Comparison of ENCODE assay signal across 29 cellular contexts in genomic region chrX:130563476-130563875, GRCh38.
DNase-seq lines count a peak whose midpoint lies in the region; ATAC-seq and TF ChIP-seq lines count a peak whose summit lies in the region.
"Had no signal": no experiment of that assay in that cellular context is flagged by ENCODE, and none has a peak within 500 bp of the region (broad histone marks: within the 10 kb centered on the region; RNA-seq: fewer than 3 reads in every experiment).

No MANE protein-coding gene starts in this region.

- TF ChIP-seq POLR2A in esophagus squamous epithelium (IDR thresholded peaks at IDR 0.05): no peak

- no peaks in the 10 kb centered on the region for H3K9me3 ChIP-seq in esophagus squamous epithelium
- H3K9me3 ChIP-seq: ascending aorta, gastroesophageal sphincter, spleen, suprapubic skin had no signal

- no peaks in the 10 kb centered on the region for H3K36me3 Mint-ChIP-seq in effector memory CD8-positive, alpha-beta T cell (ENCODE audit: insufficient read depth)
- H3K36me3 Mint-ChIP-seq: activated naive CD8-positive, alpha-beta T cell treated with anti-CD3 and anti-CD28 coated beads for 36 hours; stimulated activated memory B cell treated with anti-CD40 and anti-IgM and Interleukin-4, amounts not matched to agents 10 μg/mL and 1 μg/mL and 100 μg/mL, for 72 hours had no signal

- H3K9me3 Mint-ChIP-seq in effector memory CD8-positive, alpha-beta T cell: no peaks in the 10 kb centered on the region
- H3K9me3 Mint-ChIP-seq: activated naive CD8-positive, alpha-beta T cell treated with anti-CD3 and anti-CD28 coated beads for 36 hours; nephron progenitor cell; T-helper 2 cell treated with Interferon-gamma antibody and Interleukin-4, amounts not matched to agents 5 μg/mL and 100 μg/mL, for 36 hours had no signal

- H3K4me3 Mint-ChIP-seq in effector memory CD8-positive, alpha-beta T cell: no peak overlapping the region
- H3K4me3 Mint-ChIP-seq: activated naive CD8-positive, alpha-beta T cell treated with anti-CD3 and anti-CD28 coated beads for 36 hours; nephron progenitor cell; stimulated activated memory B cell treated with anti-CD40 and anti-IgM and Interleukin-4, amounts not matched to agents 10 μg/mL and 1 μg/mL and 100 μg/mL, for 72 hours; T-helper 2 cell treated with Interferon-gamma antibody and Interleukin-4, amounts not matched to agents 5 μg/mL and 100 μg/mL, for 36 hours had no signal

- no peaks in the 10 kb centered on the region for H3K27me3 ChIP-seq in esophagus squamous epithelium
- H3K27me3 ChIP-seq: ascending aorta, gastroesophageal sphincter, spleen, suprapubic skin had no signal

- no peak for TF ChIP-seq CTCF in esophagus squamous epithelium (IDR thresholded peaks at IDR 0.05)

- intact Hi-C loops in esophagus squamous epithelium (cut with DNase I): no loop called here

- WGBS in esophagus squamous epithelium, 2 donors: 79 to 82% methylated on average over 2 of the region's 2 CpGs

- H3K27me3 Mint-ChIP-seq in effector memory CD8-positive, alpha-beta T cell: peaks cover 0 to 10% of the 10 kb centered on the region in 2 donors
- H3K27me3 Mint-ChIP-seq: stimulated activated memory B cell treated with anti-CD40 and anti-IgM and Interleukin-4, amounts not matched to agents 10 μg/mL and 1 μg/mL and 100 μg/mL, for 72 hours had no signal

- ATAC-seq in GM18498 (IDR thresholded peaks at IDR 0.05; ENCODE audit: unreplicated experiment): peak; percentile 54
- peak; percentile 92 for ATAC-seq in GM19438 (IDR thresholded peaks at IDR 0.05; ENCODE audit: low read depth, unreplicated experiment)
- ATAC-seq in HG02973 (IDR thresholded peaks at IDR 0.05; ENCODE audit: unreplicated experiment): peak; percentile 51
- no peak for ATAC-seq in effector memory CD8-positive, alpha-beta T cell (replicated peaks)
- no peak for ATAC-seq in GM21381 (IDR thresholded peaks at IDR 0.05; ENCODE audit: unreplicated experiment)
- ATAC-seq: gastroesophageal sphincter; right cardiac atrium; Right ventricle myocardium inferior; stimulated activated memory B cell treated with anti-CD40 and anti-IgM and Interleukin-4, amounts not matched to agents 10 μg/mL and 1 μg/mL and 100 μg/mL, for 72 hours had no signal

- no peak overlapping the region for H3K27ac Mint-ChIP-seq in effector memory CD8-positive, alpha-beta T cell
- H3K27ac Mint-ChIP-seq: activated naive CD8-positive, alpha-beta T cell treated with anti-CD3 and anti-CD28 coated beads for 36 hours; nephron progenitor cell; stimulated activated memory B cell treated with anti-CD40 and anti-IgM and Interleukin-4, amounts not matched to agents 10 μg/mL and 1 μg/mL and 100 μg/mL, for 72 hours; T-helper 2 cell treated with Interferon-gamma antibody and Interleukin-4, amounts not matched to agents 5 μg/mL and 100 μg/mL, for 36 hours had no signal

- DNase-seq in glomerular visceral epithelial cell (ENCODE audit: extremely low spot score) (peak; percentile 7), esophagus squamous epithelium (lab: John Stamatoyannopoulos, UW) (no peak), COLO829 (ENCODE audit: low spot score) (no peak)
- no peak for DNase-seq in effector memory CD8-positive, alpha-beta T cell
- DNase-seq: activated naive CD8-positive, alpha-beta T cell treated with anti-CD3 and anti-CD28 coated beads for 36 hours; GOT3; KG1; NCI-H1417 treated with DMSO at 0.1 percent for 48 hours; NCI-H2081 treated with DMSO at 0.1 percent for 48 hours; NCI-H446; NCI-H82; nephron progenitor cell; OCI-M1; right cardiac atrium; spleen; stimulated activated CD4-positive, alpha-beta T cell treated with anti-CD3 and anti-CD28 coated beads, Interleukin-2, amount 100 ng/mL, for 48 hours had no signal

- no peak overlapping the region for H3K27ac ChIP-seq in esophagus squamous epithelium
- H3K27ac ChIP-seq: ascending aorta; BLaER1 treated with 17β-estradiol and CSF1 and Interleukin-3, amounts not matched to agents 10 nM and 100 nM; gastroesophageal sphincter; parathyroid adenoma; spleen; suprapubic skin; VCaP had no signal

- no peak overlapping the region for H3K4me3 ChIP-seq in esophagus squamous epithelium
- H3K4me3 ChIP-seq: ascending aorta; BLaER1 treated with 17β-estradiol and CSF1 and Interleukin-3, amounts not matched to agents 10 nM and 100 nM; gastroesophageal sphincter; spleen; suprapubic skin had no signal

- no peaks in the 10 kb centered on the region for H3K36me3 ChIP-seq in esophagus squamous epithelium
- H3K36me3 ChIP-seq: ascending aorta; BLaER1 treated with 17β-estradiol and CSF1 and Interleukin-3, amounts not matched to agents 10 nM and 100 nM; gastroesophageal sphincter; spleen; suprapubic skin had no signal

- no peaks in the 10 kb centered on the region for H3K4me1 ChIP-seq in esophagus squamous epithelium
- H3K4me1 ChIP-seq: ascending aorta, gastroesophageal sphincter, parathyroid adenoma, spleen, suprapubic skin had no signal

- H3K4me1 Mint-ChIP-seq in effector memory CD8-positive, alpha-beta T cell (ENCODE audit: low read depth in 2 of 2): no peaks in the 10 kb centered on the region
- H3K4me1 Mint-ChIP-seq: activated naive CD8-positive, alpha-beta T cell treated with anti-CD3 and anti-CD28 coated beads for 36 hours; stimulated activated memory B cell treated with anti-CD40 and anti-IgM and Interleukin-4, amounts not matched to agents 10 μg/mL and 1 μg/mL and 100 μg/mL, for 72 hours had no signal

Comparison
In these comparisons a context has a peak if more than half of its experiments do, and no peak if none do; other contexts are left out.
1. ATAC-seq: peak in GM18498 (single experiment), GM19438 (single experiment) and HG02973 (single experiment); none in effector memory CD8-positive, alpha-beta T cell (single experiment) and GM21381 (single experiment).